ENCODE assay signal across 8 cellular contexts in genomic region chr5:180313677-180314076, GRCh38. TPM values are rescaled to one million over a fixed set of nuclear protein-coding genes. Genes with fewer than 3 reads are reported as not detected.
DNase-seq lines count a peak whose midpoint lies in the region; ATAC-seq and TF ChIP-seq lines count a peak whose summit lies in the region.

No MANE protein-coding gene starts in this region.

- DNase-seq in G401 (ENCODE audit: low spot score) (peak; percentile 86), cardiac muscle cell (ENCODE audit: low read depth in 1 of 2, low spot score in 1 of 2) (no peak), NCI-H187 treated with DMSO at 0.1 percent for 48 hours (lab: John Stamatoyannopoulos, UW) (no peak), NCI-H1436 treated with DMSO at 0.1 percent for 48 hours (lab: John Stamatoyannopoulos, UW) (no peak)
- DNase-seq in activated CD4-positive, alpha-beta T cell treated with anti-CD3 and anti-CD28 coated beads, Interleukin-2, amount 10 ng/mL, durations not matched to agents 7 days and 5 days, result peak; percentile 74
- DNase-seq in stimulated activated CD4-positive, alpha-beta T cell treated with anti-CD3 and anti-CD28 coated beads, Interleukin-15, amount 100 ng/mL, for 48 hours (ENCODE audit: low read depth in 2 of 2), result peak; percentile 10 to 68

- no peak for TF ChIP-seq RAD21 in Ishikawa (IDR thresholded peaks at IDR 0.05; ENCODE audit: low read depth)

- no peak for ATAC-seq in HG02840 (IDR thresholded peaks at IDR 0.05; ENCODE audit: low FRiP score, unreplicated experiment)

- H3K4me1 Mint-ChIP-seq in activated CD4-positive, alpha-beta T cell treated with anti-CD3 and anti-CD28 coated beads, Interleukin-2, amount 10 ng/mL, durations not matched to agents 7 days and 5 days, result peaks cover 3% of the 10 kb centered on the region

- peaks cover 3% of the 10 kb centered on the region for H3K36me3 ChIP-seq in cardiac muscle cell

- POLR2A ChIA-PET in activated CD4-positive, alpha-beta T cell treated with anti-CD3 and anti-CD28 coated beads, Interleukin-2, amount 10 ng/mL, durations not matched to agents 7 days and 5 days (lab: Charles Lee), result no interaction called here

- H3K9me3 Mint-ChIP-seq in activated CD4-positive, alpha-beta T cell treated with anti-CD3 and anti-CD28 coated beads, Interleukin-2, amount 10 ng/mL, durations not matched to agents 7 days and 5 days, result no peaks in the 10 kb centered on the region

- H3K4me1 ChIP-seq in cardiac muscle cell (ENCODE audit: low read depth), result peaks cover 7% of the 10 kb centered on the region

- H3K4me3 ChIP-seq in cardiac muscle cell, result no peak overlapping the region

- no peaks in the 10 kb centered on the region for H3K36me3 Mint-ChIP-seq in activated CD4-positive, alpha-beta T cell treated with anti-CD3 and anti-CD28 coated beads, Interleukin-2, amount 10 ng/mL, durations not matched to agents 7 days and 5 days (ENCODE audit: low read depth)

- in situ Hi-C loops in G401 (cut with HindIII; ENCODE audit: low sequenced_read_pairs), result no loop called here

- TF ChIP-seq EP300 in Ishikawa (IDR thresholded peaks at IDR 0.05; ENCODE audit: borderline replicate concordance), result no peak

- H3K9me3 ChIP-seq in cardiac muscle cell (ENCODE audit: low read depth), result no peaks in the 10 kb centered on the region

- peak overlapping the region; percentile 46 for H3K27ac ChIP-seq in cardiac muscle cell

- CTCF ChIA-PET in activated CD4-positive, alpha-beta T cell treated with anti-CD3 and anti-CD28 coated beads, Interleukin-2, amount 10 ng/mL, durations not matched to agents 7 days and 5 days (lab: Charles Lee), result interaction anchor here (1.0 to 3.6 kb wide), 3 partner anchors 13 to 19 kb away, joined by 3 to 40 read pairs (median 4); no protein-coding TSS in a partner anchor

- peak overlapping the region; percentile 60 for H3K4me3 Mint-ChIP-seq in activated CD4-positive, alpha-beta T cell treated with anti-CD3 and anti-CD28 coated beads, Interleukin-2, amount 10 ng/mL, durations not matched to agents 7 days and 5 days

- H3K27me3 Mint-ChIP-seq in activated CD4-positive, alpha-beta T cell treated with anti-CD3 and anti-CD28 coated beads, Interleukin-2, amount 10 ng/mL, durations not matched to agents 7 days and 5 days, result no peaks in the 10 kb centered on the region

- H3K27me3 ChIP-seq in cardiac muscle cell, result no peaks in the 10 kb centered on the region

- no peak for TF ChIP-seq CTCF in cardiac muscle cell (IDR thresholded peaks at IDR 0.05; ENCODE audit: low read depth, low read length)

- H3K27ac Mint-ChIP-seq in activated CD4-positive, alpha-beta T cell treated with anti-CD3 and anti-CD28 coated beads, Interleukin-2, amount 10 ng/mL, durations not matched to agents 7 days and 5 days, result peak overlapping the region; percentile 80

TF ChIP-seq in Ishikawa, 13 proteins besides CTCF, POLR2A, EP300 and RAD21:
- no peak for TF ChIP-seq ZBTB7A (IDR thresholded peaks at IDR 0.05; ENCODE audit: low read depth)
- TF ChIP-seq MAX (IDR thresholded peaks at IDR 0.05), result peak; percentile 60; the same call in 1 of the 2 replicates
- TF ChIP-seq TCF12 (IDR thresholded peaks at IDR 0.05; ENCODE audit: low read depth), result no peak
- peak; percentile 30; the same call in 1 of the 2 replicates for TF ChIP-seq TAF1 (IDR thresholded peaks at IDR 0.05; ENCODE audit: low read depth)
- TF ChIP-seq EGR1 (IDR thresholded peaks at IDR 0.05), result peak; percentile 63; the same call in 1 of the 2 replicates
- TF ChIP-seq, protein P1, sequence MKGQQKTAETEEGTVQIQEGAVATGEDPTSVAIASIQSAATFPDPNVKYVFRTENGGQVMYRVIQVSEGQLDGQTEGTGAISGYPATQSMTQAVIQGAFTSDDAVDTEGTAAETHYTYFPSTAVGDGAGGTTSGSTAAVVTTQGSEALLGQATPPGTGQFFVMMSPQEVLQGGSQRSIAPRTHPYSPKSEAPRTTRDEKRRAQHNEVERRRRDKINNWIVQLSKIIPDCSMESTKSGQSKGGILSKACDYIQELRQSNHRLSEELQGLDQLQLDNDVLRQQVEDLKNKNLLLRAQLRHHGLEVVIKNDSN (IDR thresholded peaks at IDR 0.05), result no peak

RNA-seq across cellular contexts. Expression of gene MAPK9, which starts 21.8 kb away (rescaled TPM):
- total RNA-seq in G401 (2014; rRNA removed; shearing (Covaris generic)), result 44.2 and 83.2 TPM in 2 replicates
- 10 to 100 TPM; 39.6 to 47.6 TPM for total RNA-seq in activated CD4-positive, alpha-beta T cell treated with anti-CD3 and anti-CD28 coated beads, Interleukin-2, amount 10 ng/mL, durations not matched to agents 7 days and 5 days
- 30.6 and 32.4 TPM in 2 replicates for total RNA-seq in cardiac muscle cell
- polyA plus RNA-seq in cardiac muscle cell, result 37.0 and 45.3 TPM in 2 replicates

RNA-seq across cellular contexts. Expression of gene GFPT2, which starts 39.5 kb away (rescaled TPM):
- 1.2 and 2.4 TPM in 2 replicates for total RNA-seq in G401 (2014; rRNA removed; shearing (Covaris generic))
- total RNA-seq in activated CD4-positive, alpha-beta T cell treated with anti-CD3 and anti-CD28 coated beads, Interleukin-2, amount 10 ng/mL, durations not matched to agents 7 days and 5 days, result under 1 TPM in 1 of 2 experiments, not detected in 1; 0.12 TPM
- total RNA-seq in cardiac muscle cell, result 36.0 and 37.7 TPM in 2 replicates
- polyA plus RNA-seq in cardiac muscle cell, result 39.8 and 64.5 TPM in 2 replicates

Comparison
In these comparisons a context has a peak if more than half of its experiments do, and no peak if none do; other contexts are left out.
1. DNase-seq: peak in G401 (single experiment), activated CD4-positive, alpha-beta T cell treated with anti-CD3 and anti-CD28 coated beads, Interleukin-2, amount 10 ng/mL, durations not matched to agents 7 days and 5 days (single experiment) and stimulated activated CD4-positive, alpha-beta T cell treated with anti-CD3 and anti-CD28 coated beads, Interleukin-15, amount 100 ng/mL, for 48 hours (2 of 2); none in cardiac muscle cell (0 of 2), NCI-H187 treated with DMSO at 0.1 percent for 48 hours (single experiment) and NCI-H1436 treated with DMSO at 0.1 percent for 48 hours (single experiment).
2. RNA of gene GFPT2, which starts 39.5 kb away (total RNA-seq): 36.0 to 37.7 TPM in cardiac muscle cell; 1.2 to 2.4 TPM in G401 and 0.12 TPM in activated CD4-positive, alpha-beta T cell treated with anti-CD3 and anti-CD28 coated beads, Interleukin-2, amount 10 ng/mL, durations not matched to agents 7 days and 5 days; every median in the first group is over 10 times any median in the second.